ENCODE assay signal across 2 cellular contexts in the genomic region with DNA sequence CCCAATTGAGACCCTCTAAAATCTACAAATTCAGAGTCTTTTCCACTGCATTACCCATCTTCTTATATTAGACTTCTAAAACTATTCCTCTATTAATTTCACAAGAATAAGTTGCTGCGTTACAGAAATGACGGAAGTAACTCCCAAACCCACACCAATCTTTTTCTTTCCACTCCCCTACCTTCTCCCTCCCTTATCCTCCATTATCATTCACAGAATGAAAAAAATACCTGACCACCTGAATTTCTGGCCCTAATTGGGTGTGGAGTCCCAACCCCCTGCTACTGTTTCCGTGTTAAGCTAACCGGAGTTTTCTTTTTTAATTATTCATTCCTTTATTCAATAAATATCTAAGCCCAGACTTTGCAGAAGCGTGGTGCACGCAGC.
TF ChIP-seq lines count a peak whose summit lies in the region.

No MANE protein-coding gene starts in this region.

TF ChIP-seq in HEK293T, 16 proteins besides CTCF, POLR2A, EP300 and RAD21 (continued from another document):
- no peak for TF ChIP-seq L3MBTL2 (conservative IDR thresholded peaks at IDR 0.05)
- no peak for TF ChIP-seq FOXK2 (IDR thresholded peaks at IDR 0.05)
- TF ChIP-seq HDGF (IDR thresholded peaks at IDR 0.05; ENCODE audit: borderline replicate concordance) = no peak
TF ChIP-seq in HEK293T: peak in this region for 0.

TF ChIP-seq in endothelial cell of umbilical vein, 7 proteins besides CTCF, POLR2A, EP300 and RAD21 (continued from another document):
- no peak for TF ChIP-seq JUN (IDR thresholded peaks at IDR 0.05; ENCODE audit: borderline replicate concordance, insufficient read depth, insufficient read length, low read depth)
TF ChIP-seq in endothelial cell of umbilical vein: peak in this region for 0.
